Comparison of ENCODE assay signal across 8 cellular contexts in genomic region chr16:27317738-27318398, GRCh38. TPM values are rescaled to one million over a fixed set of nuclear protein-coding genes. Genes with fewer than 3 reads are reported as not detected.
DNase-seq lines count a peak whose midpoint lies in the region; ATAC-seq lines count a peak whose summit lies in the region.
"Had no signal": no experiment of that assay in that cellular context is flagged by ENCODE, and none has a peak within 500 bp of the region (broad histone marks: within the 10 kb centered on the region; RNA-seq: fewer than 3 reads in every experiment).

No MANE protein-coding gene starts in this region.

- H3K9me3 Mint-ChIP-seq in IgD-negative memory B cell = no peaks in the 10 kb centered on the region
- H3K9me3 Mint-ChIP-seq in activated T-cell treated with anti-CD3 and anti-CD28 coated beads, Interleukin-2, amount 50 U/mL, for 72 hours = no peaks in the 10 kb centered on the region
- no peaks in the 10 kb centered on the region for H3K9me3 Mint-ChIP-seq in immature natural killer cell

- DNase-seq in activated T-cell treated with anti-CD3 and anti-CD28 coated beads, Interleukin-2, amount 50 U/mL, for 72 hours = peak; percentile 68 to 73
- DNase-seq in immature natural killer cell (no peak), HuH-7 (ENCODE audit: low spot score) (no peak), GF-D8 (lab: John Stamatoyannopoulos, UW) (no peak), ureter (ENCODE audit: low spot score) (no peak)
- no peak for DNase-seq in stimulated activated naive CD8-positive, alpha-beta T cell treated with anti-CD3 and anti-CD28 coated beads, Interleukin-15, Interleukin-2, amounts not matched to agents 100 U/mL and 50 U/mL, for 24 hours
- DNase-seq: NCI-H1092 treated with DMSO at 0.1 percent for 48 hours had no signal

- H3K4me1 Mint-ChIP-seq in IgD-negative memory B cell (peaks cover 34 to 53% (median 48%) of the 10 kb centered on the region in 3 donors), immature natural killer cell (peaks cover 65 to 74% of the 10 kb centered on the region in 2 donors)
- H3K4me1 Mint-ChIP-seq in activated T-cell treated with anti-CD3 and anti-CD28 coated beads, Interleukin-2, amount 50 U/mL, for 72 hours (ENCODE audit: low read depth) = peaks cover 80% of the 10 kb centered on the region

- H3K27ac Mint-ChIP-seq in IgD-negative memory B cell = peak overlapping the region in 2 of 3 donors; percentile 7 to 85
- H3K27ac Mint-ChIP-seq in activated T-cell treated with anti-CD3 and anti-CD28 coated beads, Interleukin-2, amount 50 U/mL, for 72 hours = peak overlapping the region; percentile 95
- H3K27ac Mint-ChIP-seq in immature natural killer cell = peak overlapping the region; percentile 74 to 99 (median 90)

- peak; percentile 44 to 59 for ATAC-seq in activated T-cell treated with anti-CD3 and anti-CD28 coated beads, Interleukin-2, amount 50 U/mL, for 72 hours (replicated peaks in 1 of 2)
- ATAC-seq in stimulated activated naive CD8-positive, alpha-beta T cell treated with anti-CD3 and anti-CD28 coated beads, Interleukin-15, Interleukin-2, amounts not matched to agents 100 U/mL and 50 U/mL, for 24 hours = peak; percentile 56

- H3K36me3 Mint-ChIP-seq in IgD-negative memory B cell (no peaks in the 10 kb centered on the region), immature natural killer cell (no peaks in the 10 kb centered on the region)
- peaks cover 45 to 62% of the 10 kb centered on the region in 2 donors for H3K36me3 Mint-ChIP-seq in activated T-cell treated with anti-CD3 and anti-CD28 coated beads, Interleukin-2, amount 50 U/mL, for 72 hours (ENCODE audit: insufficient read depth in 2 of 2)

- H3K4me3 Mint-ChIP-seq in IgD-negative memory B cell (peak overlapping the region; percentile 67 to 96 (median 82)), immature natural killer cell (peak overlapping the region; percentile 49 to 79 (median 55))
- H3K4me3 Mint-ChIP-seq in activated T-cell treated with anti-CD3 and anti-CD28 coated beads, Interleukin-2, amount 50 U/mL, for 72 hours = peak overlapping the region; percentile 97 to 99

- peaks cover 2% of the 10 kb centered on the region for H3K27me3 Mint-ChIP-seq in IgD-negative memory B cell
- no peaks in the 10 kb centered on the region for H3K27me3 Mint-ChIP-seq in activated T-cell treated with anti-CD3 and anti-CD28 coated beads, Interleukin-2, amount 50 U/mL, for 72 hours (ENCODE audit: low read depth)
- peaks cover 2 to 12% (median 5%) of the 10 kb centered on the region in 3 donors for H3K27me3 Mint-ChIP-seq in immature natural killer cell (ENCODE audit: low read depth in 3 of 3)

RNA-seq across cellular contexts. Expression of gene IL4R, which starts 4.1 kb away (rescaled TPM):
- polyA plus RNA-seq in IgD-negative memory B cell = 69.6 TPM
- total RNA-seq in activated T-cell treated with anti-CD3 and anti-CD28 coated beads, Interleukin-2, amount 50 U/mL, for 72 hours = 100 to 1,000 TPM; 313 to 348 TPM
- 10 to 100 TPM; 15.7 to 38.7 (median 20.1) TPM for polyA plus RNA-seq in immature natural killer cell
- 135 TPM for total RNA-seq in ureter

RNA-seq across cellular contexts. Expression of gene NSMCE1, which starts 49.3 kb away (rescaled TPM):
- polyA plus RNA-seq in IgD-negative memory B cell (78.1 TPM), immature natural killer cell (100 to 1,000 TPM; 133 to 162 (median 148) TPM)
- total RNA-seq in activated T-cell treated with anti-CD3 and anti-CD28 coated beads, Interleukin-2, amount 50 U/mL, for 72 hours = 100 to 1,000 TPM; 119 to 165 TPM
- 66.1 TPM for total RNA-seq in ureter

Comparison
In these comparisons a context has a peak if more than half of its experiments do, and no peak if none do; other contexts are left out.
1. DNase-seq: peak in activated T-cell treated with anti-CD3 and anti-CD28 coated beads, Interleukin-2, amount 50 U/mL, for 72 hours (2 of 2); none in immature natural killer cell (0 of 3), stimulated activated naive CD8-positive, alpha-beta T cell treated with anti-CD3 and anti-CD28 coated beads, Interleukin-15, Interleukin-2, amounts not matched to agents 100 U/mL and 50 U/mL, for 24 hours (single experiment), HuH-7 (single experiment), GF-D8 (single experiment) and ureter (single experiment).
2. Peak in every context shown above with its lines, with median percentiles within 50 percentile points of each other: H3K27ac Mint-ChIP-seq and H3K4me3 Mint-ChIP-seq.